Comparison of ENCODE assay signal across 28 cellular contexts in the genomic region with DNA sequence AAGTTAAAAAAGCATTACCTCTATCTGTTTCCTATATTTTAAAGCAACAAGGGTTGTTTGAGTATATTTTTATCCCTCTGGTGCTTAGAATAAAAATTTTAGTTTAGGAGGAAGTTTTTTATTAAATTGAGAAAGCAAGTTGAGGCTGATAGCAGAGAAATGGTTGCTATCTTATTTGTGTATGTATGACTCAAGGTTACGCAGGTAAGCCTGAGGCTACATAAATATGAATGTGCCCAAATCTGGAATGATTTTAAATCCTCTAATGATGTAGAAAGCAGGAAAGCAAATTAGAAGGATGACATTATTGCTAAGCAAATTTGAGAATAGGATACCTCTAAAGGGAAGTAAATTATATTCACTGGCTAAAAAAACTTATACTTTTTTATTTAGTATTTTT.
"Had no signal": no experiment of that assay in that cellular context is flagged by ENCODE, and none has a peak within 500 bp of the region (broad histone marks: within the 10 kb centered on the region; RNA-seq: fewer than 3 reads in every experiment).

No MANE protein-coding gene starts in this region.

- DNase-seq: activated CD4-positive, alpha-beta memory T cell treated with anti-CD3 and anti-CD28 coated beads for 36 hours; activated CD4-positive, alpha-beta T cell treated with anti-CD3 and anti-CD28 coated beads for 36 hours; activated CD4-positive, alpha-beta T cell treated with anti-CD3 and anti-CD28 coated beads, Interleukin-2, amount 10 ng/mL, durations not matched to agents 24 days and 14 days; activated CD4-positive, CD25-positive, alpha-beta regulatory T cell; activated CD4-positive, CD25-positive, alpha-beta regulatory T cell treated with anti-CD3 and anti-CD28 coated beads, Interleukin-2, amount 50 U/mL, for 72 hours; activated CD8-positive, alpha-beta memory T cell treated with anti-CD3 and anti-CD28 coated beads, Interleukin-2, amount 10 ng/mL, durations not matched to agents 7 days and 5 days; activated CD8-positive, alpha-beta memory T cell treated with anti-CD3 and anti-CD28 coated beads, Interleukin-2, amount 50 U/mL, for 4 hours; activated CD8-positive, alpha-beta T cell treated with anti-CD3 and anti-CD28 coated beads, Interleukin-2, amount 10 ng/mL, durations not matched to agents 7 days and 5 days; activated effector memory CD4-positive, alpha-beta T cell treated with anti-CD3 and anti-CD28 coated beads, Interleukin-2, amount 50 U/mL, for 16 hours; activated naive CD4-positive, alpha-beta T cell treated with anti-CD3 and anti-CD28 coated beads for 36 hours; activated naive CD8-positive, alpha-beta T cell treated with anti-CD3 and anti-CD28 coated beads for 36 hours; activated naive CD8-positive, alpha-beta T cell treated with anti-CD3 and anti-CD28 coated beads, Interleukin-2, amount 50 U/mL, for 24 hours; activated T-cell treated with anti-CD3 and anti-CD28 coated beads, Interleukin-2, amount 50 U/mL, for 1 hour; activated T-cell treated with anti-CD3 and anti-CD28 coated beads, Interleukin-2, amount 50 U/mL, for 48 hours; adrenal gland; amygdala; aorta; body of pancreas; dorsolateral prefrontal cortex; effector memory CD4-positive, alpha-beta T cell; endodermal cell; erythroblast; foreskin melanocyte; heart right ventricle; T-helper 2 cell had no signal

- H3K4me3 ChIP-seq: adrenal gland, body of pancreas, coronary artery, dorsolateral prefrontal cortex, esophagus muscularis mucosa, gastroesophageal sphincter, heart right ventricle had no signal

- H3K4me1 ChIP-seq: adrenal gland, body of pancreas, esophagus muscularis mucosa, gastroesophageal sphincter, heart right ventricle had no signal

- H3K36me3 ChIP-seq: adrenal gland, gastroesophageal sphincter had no signal

- ATAC-seq: activated CD4-positive, alpha-beta T cell treated with anti-CD3 and anti-CD28 coated beads for 36 hours; activated CD8-positive, alpha-beta memory T cell treated with anti-CD3 and anti-CD28 coated beads, Interleukin-2, amount 10 ng/mL, durations not matched to agents 7 days and 5 days; activated CD8-positive, alpha-beta T cell treated with anti-CD3 and anti-CD28 coated beads, Interleukin-2, amount 10 ng/mL, durations not matched to agents 7 days and 5 days; activated naive CD8-positive, alpha-beta T cell treated with anti-CD3 and anti-CD28 coated beads, Interleukin-2, amount 50 U/mL, for 24 hours; body of pancreas; gastroesophageal sphincter; heart right ventricle had no signal

- H3K27ac ChIP-seq: adrenal gland, body of pancreas, coronary artery, dorsolateral prefrontal cortex, esophagus muscularis mucosa, gastroesophageal sphincter, heart right ventricle had no signal

- H3K9me3 ChIP-seq: adrenal gland, body of pancreas, esophagus muscularis mucosa, gastroesophageal sphincter had no signal

- H3K27me3 ChIP-seq: adrenal gland, body of pancreas, dorsolateral prefrontal cortex, esophagus muscularis mucosa, gastroesophageal sphincter, heart right ventricle had no signal
